ENCODE assay signal across 1 cellular context in genomic region chr22:30183861-30184278, GRCh38.
TF ChIP-seq lines count a peak whose summit lies in the region.

No MANE protein-coding gene starts in this region.

TF ChIP-seq in GM23338, 12 proteins besides CTCF, POLR2A, EP300 and RAD21 (continued from another document):
- TF ChIP-seq, protein P1, sequence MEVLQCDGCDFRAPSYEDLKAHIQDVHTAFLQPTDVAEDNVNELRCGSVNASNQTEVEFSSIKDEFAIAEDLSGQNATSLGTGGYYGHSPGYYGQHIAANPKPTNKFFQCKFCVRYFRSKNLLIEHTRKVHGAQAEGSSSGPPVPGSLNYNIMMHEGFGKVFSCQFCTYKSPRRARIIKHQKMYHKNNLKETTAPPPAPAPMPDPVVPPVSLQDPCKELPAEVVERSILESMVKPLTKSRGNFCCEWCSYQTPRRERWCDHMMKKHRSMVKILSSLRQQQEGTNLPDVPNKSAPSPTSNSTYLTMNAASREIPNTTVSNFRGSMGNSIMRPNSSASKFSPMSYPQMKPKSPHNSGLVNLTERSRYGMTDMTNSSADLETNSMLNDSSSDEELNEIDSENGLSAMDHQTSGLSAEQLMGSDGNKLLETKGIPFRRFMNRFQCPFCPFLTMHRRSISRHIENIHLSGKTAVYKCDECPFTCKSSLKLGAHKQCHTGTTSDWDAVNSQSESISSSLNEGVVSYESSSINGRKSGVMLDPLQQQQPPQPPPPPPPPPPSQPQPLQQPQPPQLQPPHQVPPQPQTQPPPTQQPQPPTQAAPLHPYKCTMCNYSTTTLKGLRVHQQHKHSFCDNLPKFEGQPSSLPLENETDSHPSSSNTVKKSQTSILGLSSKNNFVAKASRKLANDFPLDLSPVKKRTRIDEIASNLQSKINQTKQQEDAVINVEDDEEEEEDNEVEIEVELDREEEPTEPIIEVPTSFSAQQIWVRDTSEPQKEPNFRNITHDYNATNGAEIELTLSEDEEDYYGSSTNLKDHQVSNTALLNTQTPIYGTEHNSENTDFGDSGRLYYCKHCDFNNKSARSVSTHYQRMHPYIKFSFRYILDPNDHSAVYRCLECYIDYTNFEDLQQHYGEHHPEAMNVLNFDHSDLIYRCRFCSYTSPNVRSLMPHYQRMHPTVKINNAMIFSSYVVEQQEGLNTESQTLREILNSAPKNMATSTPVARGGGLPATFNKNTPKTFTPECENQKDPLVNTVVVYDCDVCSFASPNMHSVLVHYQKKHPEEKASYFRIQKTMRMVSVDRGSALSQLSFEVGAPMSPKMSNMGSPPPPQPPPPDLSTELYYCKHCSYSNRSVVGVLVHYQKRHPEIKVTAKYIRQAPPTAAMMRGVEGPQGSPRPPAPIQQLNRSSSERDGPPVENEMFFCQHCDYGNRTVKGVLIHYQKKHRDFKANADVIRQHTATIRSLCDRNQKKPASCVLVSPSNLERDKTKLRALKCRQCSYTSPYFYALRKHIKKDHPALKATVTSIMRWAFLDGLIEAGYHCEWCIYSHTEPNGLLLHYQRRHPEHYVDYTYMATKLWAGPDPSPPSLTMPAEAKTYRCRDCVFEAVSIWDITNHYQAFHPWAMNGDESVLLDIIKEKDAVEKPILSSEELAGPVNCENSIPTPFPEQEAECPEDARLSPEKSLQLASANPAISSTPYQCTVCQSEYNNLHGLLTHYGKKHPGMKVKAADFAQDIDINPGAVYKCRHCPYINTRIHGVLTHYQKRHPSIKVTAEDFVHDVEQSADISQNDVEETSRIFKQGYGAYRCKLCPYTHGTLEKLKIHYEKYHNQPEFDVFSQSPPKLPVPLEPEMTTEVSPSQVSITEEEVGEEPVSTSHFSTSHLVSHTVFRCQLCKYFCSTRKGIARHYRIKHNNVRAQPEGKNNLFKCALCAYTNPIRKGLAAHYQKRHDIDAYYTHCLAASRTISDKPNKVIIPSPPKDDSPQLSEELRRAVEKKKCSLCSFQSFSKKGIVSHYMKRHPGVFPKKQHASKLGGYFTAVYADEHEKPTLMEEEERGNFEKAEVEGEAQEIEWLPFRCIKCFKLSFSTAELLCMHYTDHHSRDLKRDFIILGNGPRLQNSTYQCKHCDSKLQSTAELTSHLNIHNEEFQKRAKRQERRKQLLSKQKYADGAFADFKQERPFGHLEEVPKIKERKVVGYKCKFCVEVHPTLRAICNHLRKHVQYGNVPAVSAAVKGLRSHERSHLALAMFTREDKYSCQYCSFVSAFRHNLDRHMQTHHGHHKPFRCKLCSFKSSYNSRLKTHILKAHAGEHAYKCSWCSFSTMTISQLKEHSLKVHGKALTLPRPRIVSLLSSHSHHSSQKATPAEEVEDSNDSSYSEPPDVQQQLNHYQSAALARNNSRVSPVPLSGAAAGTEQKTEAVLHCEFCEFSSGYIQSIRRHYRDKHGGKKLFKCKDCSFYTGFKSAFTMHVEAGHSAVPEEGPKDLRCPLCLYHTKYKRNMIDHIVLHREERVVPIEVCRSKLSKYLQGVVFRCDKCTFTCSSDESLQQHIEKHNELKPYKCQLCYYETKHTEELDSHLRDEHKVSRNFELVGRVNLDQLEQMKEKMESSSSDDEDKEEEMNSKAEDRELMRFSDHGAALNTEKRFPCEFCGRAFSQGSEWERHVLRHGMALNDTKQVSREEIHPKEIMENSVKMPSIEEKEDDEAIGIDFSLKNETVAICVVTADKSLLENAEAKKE (CRISPR knock-in tag; IDR thresholded peaks at IDR 0.05), result no peak
- TF ChIP-seq ZNF114 (CRISPR knock-in tag; IDR thresholded peaks at IDR 0.05), result no peak
- no peak for TF ChIP-seq STAT1 (IDR thresholded peaks at IDR 0.05; ENCODE audit: unreplicated experiment)
